In genomic region chr20:58088105-58088504, GRCh38 we compare ENCODE assay signal across 3 cellular contexts.
TF ChIP-seq lines count a peak whose summit lies in the region.

No MANE protein-coding gene starts in this region.

TF ChIP-seq in SK-N-SH, 30 proteins besides CTCF, POLR2A, EP300 and RAD21:
- peak; percentile 90 for TF ChIP-seq REST (IDR thresholded peaks at IDR 0.05; ENCODE audit: low read depth, low read length)
- TF ChIP-seq GABPA (IDR thresholded peaks at IDR 0.05; ENCODE audit: low read depth), result no peak

TF ChIP-seq in SK-N-SH treated with all-trans-retinoic acid at 6 μM for 48 hours, 23 proteins besides CTCF, POLR2A, EP300 and RAD21:
- TF ChIP-seq PATZ1 (CRISPR knock-in tag; IDR thresholded peaks at IDR 0.05; ENCODE audit: borderline replicate concordance), result no peak
- TF ChIP-seq CSDC2 (CRISPR knock-in tag; IDR thresholded peaks at IDR 0.05), result no peak
- TF ChIP-seq BACH2 (CRISPR knock-in tag; IDR thresholded peaks at IDR 0.05; ENCODE audit: borderline replicate concordance), result no peak

TF ChIP-seq in Ishikawa, 13 proteins besides CTCF, POLR2A, EP300 and RAD21 (continued from another document):
- TF ChIP-seq REST (IDR thresholded peaks at IDR 0.05; ENCODE audit: low read depth), result peak; percentile 71
